24 cellular contexts compared by ENCODE assay signal in the genomic region with DNA sequence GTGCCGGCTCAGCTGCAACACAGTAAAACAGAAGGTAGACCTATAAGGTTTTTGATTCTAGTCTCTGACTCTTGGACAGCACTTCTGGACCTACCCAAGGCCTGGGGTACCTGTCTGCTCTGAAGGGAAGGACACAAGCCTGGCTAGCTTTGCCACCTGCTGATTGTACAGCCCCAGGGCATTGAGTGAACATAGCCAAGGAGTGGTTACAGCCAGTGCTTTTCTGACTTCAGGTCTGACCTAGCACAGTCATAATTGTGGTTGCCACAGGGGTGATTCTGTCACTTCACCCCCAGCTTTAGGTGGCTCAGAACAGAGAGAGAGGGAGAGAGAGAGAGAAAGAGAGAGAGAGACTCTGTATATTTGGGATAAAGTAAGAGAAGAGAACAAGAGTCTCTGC.
DNase-seq lines count a peak whose midpoint lies in the region; ATAC-seq and TF ChIP-seq lines count a peak whose summit lies in the region.
"Had no signal": no experiment of that assay in that cellular context is flagged by ENCODE, and none has a peak within 500 bp of the region (broad histone marks: within the 10 kb centered on the region; RNA-seq: fewer than 3 reads in every experiment).

No MANE protein-coding gene starts in this region.

- peaks cover 6% of the 10 kb centered on the region for H3K4me1 Mint-ChIP-seq in MCF 10A (ENCODE audit: insufficient read depth, unreplicated experiment)
- H3K4me1 Mint-ChIP-seq: CD14-positive monocyte; CD8-positive, alpha-beta memory T cell; GM23338; H9 had no signal

- H3K4me3 ChIP-seq in breast epithelium: no peak overlapping the region
- no peak overlapping the region for H3K4me3 ChIP-seq in right cardiac atrium (ENCODE audit: low read length)
- no peak overlapping the region for H3K4me3 ChIP-seq in mammary epithelial cell (replicated peaks in 1 of 3; ENCODE audit: insufficient read depth in 1 of 3, low read depth in 2 of 3, low read length in 3 of 3)
- no peak overlapping the region for H3K4me3 ChIP-seq in HAP-1
- H3K4me3 ChIP-seq: A549; BLaER1 treated with 17β-estradiol and CSF1 and Interleukin-3, amounts not matched to agents 10 nM and 100 nM; GM12878; GM23338 had no signal

- no peak overlapping the region for H3K4me3 Mint-ChIP-seq in MCF 10A (ENCODE audit: unreplicated experiment)
- H3K4me3 Mint-ChIP-seq: CD14-positive monocyte; CD4-positive, alpha-beta T cell; CD8-positive, alpha-beta memory T cell; GM23338; H9; HFFc6 had no signal

- WGBS in right cardiac atrium: 95% methylated on average over 1 of the region's 1 CpG
- whole genome bisulfite sequencing in mammary epithelial cell (ENCODE audit: low coverage, missing lambda C conversion rate): 83% methylated on average over 1 of the region's 1 CpG

- BruUV-seq in MCF 10A (replicated peaks; lab: Mats Ljungman, UMichigan) (no TSS peak), mammary epithelial cell (replicated peaks; lab: Mats Ljungman, UMichigan) (no TSS peak)

- no peak overlapping the region for H3K27ac Mint-ChIP-seq in MCF 10A (ENCODE audit: low read depth, unreplicated experiment)
- H3K27ac Mint-ChIP-seq: CD14-positive monocyte; CD4-positive, alpha-beta T cell; GM23338; H9; HFFc6 had no signal

- H3K27me3 ChIP-seq in breast epithelium: no peaks in the 10 kb centered on the region
- H3K27me3 ChIP-seq in right cardiac atrium (ENCODE audit: control insufficient read depth, insufficient read depth): no peaks in the 10 kb centered on the region
- H3K27me3 ChIP-seq in mammary epithelial cell (ENCODE audit: insufficient read depth, low read length): no peaks in the 10 kb centered on the region
- H3K27me3 ChIP-seq in HAP-1 (ENCODE audit: low read depth): 0 out of 2 replicates have a peak, but pooled peaks cover 3% of the 10 kb centered on the region
- H3K27me3 ChIP-seq: BE2C; BLaER1 treated with 17β-estradiol and CSF1 and Interleukin-3, amounts not matched to agents 10 nM and 100 nM had no signal

- dilution Hi-C loops in mammary epithelial cell (cut with HindIII; ENCODE audit: low sequenced_read_pairs): no loop called here

- H3K9me3 Mint-ChIP-seq in MCF 10A (ENCODE audit: unreplicated experiment): peaks cover 17% of the 10 kb centered on the region
- H3K9me3 Mint-ChIP-seq: HFFc6 had no signal

- no peak overlapping the region for H3K4me2 ChIP-seq in mammary epithelial cell (ENCODE audit: insufficient read depth, low read depth, low read length)
- H3K4me2 ChIP-seq: A549; BLaER1 treated with 17β-estradiol and CSF1 and Interleukin-3, amounts not matched to agents 10 nM and 100 nM; GM23338 had no signal

- TF ChIP-seq POLR2A in breast epithelium (IDR thresholded peaks at IDR 0.05): no peak

- H3K27ac ChIP-seq in breast epithelium (no peak overlapping the region), right cardiac atrium (ENCODE audit: low read length) (no peak overlapping the region), mammary epithelial cell (ENCODE audit: insufficient read depth, low read depth, low read length) (no peak overlapping the region)
- H3K27ac ChIP-seq: A549; BLaER1 treated with 17β-estradiol and CSF1 and Interleukin-3, amounts not matched to agents 10 nM and 100 nM had no signal

- POLR2A ChIA-PET in MCF 10A (lab: Yijun Ruan, JAX): interaction anchor here (0.6 kb wide), 1 partner anchor 12 kb away, joined by 3 read pairs; no protein-coding TSS in a partner anchor

- CTCF ChIA-PET in MCF 10A (lab: Yijun Ruan, JAX) (no interaction called here), mammary epithelial cell (lab: Charles Lee; ENCODE audit: low non-redundant PET) (no interaction called here)

- peak; percentile 28 for ATAC-seq in left ventricle myocardium superior
- ATAC-seq in right cardiac atrium: no peak
- no peak for ATAC-seq in GM19463 (IDR thresholded peaks at IDR 0.05; ENCODE audit: unreplicated experiment)
- ATAC-seq: A549, GM12878, GM23338 had no signal

- no peaks in the 10 kb centered on the region for H3K36me3 Mint-ChIP-seq in MCF 10A (ENCODE audit: insufficient read depth, unreplicated experiment)
- H3K36me3 Mint-ChIP-seq: CD14-positive monocyte; CD8-positive, alpha-beta memory T cell had no signal

- H3K9me3 ChIP-seq in breast epithelium (peaks cover 3 to 9% of the 10 kb centered on the region in 2 donors), right cardiac atrium (ENCODE audit: control insufficient read depth, low read length) (no peaks in the 10 kb centered on the region), mammary epithelial cell (replicated peaks; ENCODE audit: insufficient read depth, low read length) (no peaks in the 10 kb centered on the region), HAP-1 (no peaks in the 10 kb centered on the region)
- H3K9me3 ChIP-seq: A549, BE2C had no signal

- H3K79me2 ChIP-seq in mammary epithelial cell (ENCODE audit: insufficient read depth, low read length): no peaks in the 10 kb centered on the region

- H2AFZ ChIP-seq in mammary epithelial cell (ENCODE audit: low read depth, low read length): no peak overlapping the region
- H2AFZ ChIP-seq: GM23338 had no signal

- H3K27me3 Mint-ChIP-seq in MCF 10A (ENCODE audit: insufficient read depth, unreplicated experiment): no peaks in the 10 kb centered on the region
- H3K27me3 Mint-ChIP-seq: CD4-positive, alpha-beta T cell; CD8-positive, alpha-beta memory T cell had no signal

- H3K9ac ChIP-seq in mammary epithelial cell (ENCODE audit: insufficient read depth, low read length): no peak overlapping the region
- H3K9ac ChIP-seq: BLaER1 treated with 17β-estradiol and CSF1 and Interleukin-3, amounts not matched to agents 10 nM and 100 nM had no signal

- TF ChIP-seq CTCF in MCF 10A (IDR thresholded peaks at IDR 0.05; ENCODE audit: unreplicated experiment) (no peak), breast epithelium (IDR thresholded peaks at IDR 0.05) (no peak), mammary epithelial cell (conservative IDR thresholded peaks at IDR 0.05 in 1 of 2, IDR thresholded peaks at IDR 0.05 in 1 of 2; ENCODE audit: extremely low read depth in 1 of 2, insufficient read depth in 1 of 2, low read depth in 1 of 2, low read length in 2 of 2) (no peak)

- intact Hi-C loops in MCF 10A (cut with micrococcal nuclease) (no loop called here), breast epithelium (cut with DNase I; ENCODE audit: low total_unique reads) (no loop called here), left ventricle myocardium superior (cut with micrococcal nuclease) (no loop called here), right cardiac atrium (cut with DNase I) (no loop called here), mammary epithelial cell (cut with micrococcal nuclease) (no loop called here)

- in situ Hi-C loops in mammary epithelial cell (cut with MboI; ENCODE audit: low sequenced_read_pairs in 2 of 2) (no loop called here), HAP-1 (cut with MboI; ENCODE audit: low sequenced_read_pairs) (no loop called here)

- H3K36me3 ChIP-seq in breast epithelium: no peaks in the 10 kb centered on the region
- H3K36me3 ChIP-seq in mammary epithelial cell (ENCODE audit: insufficient read depth, low read length): no peaks in the 10 kb centered on the region
- no peaks in the 10 kb centered on the region for H3K36me3 ChIP-seq in HAP-1 (replicated peaks)
- H3K36me3 ChIP-seq: BE2C; BLaER1 treated with 17β-estradiol and CSF1 and Interleukin-3, amounts not matched to agents 10 nM and 100 nM had no signal

- DNase-seq in MCF 10A (ENCODE audit: unreplicated experiment): peak; percentile 34
- no peak for DNase-seq in breast epithelium (ENCODE audit: low spot score in 2 of 2)
- DNase-seq in left ventricle myocardium superior: no peak
- DNase-seq in right cardiac atrium: no peak
- peak; percentile 49 for DNase-seq in mammary epithelial cell
- DNase-seq in HAP-1 (ENCODE audit: low spot score in 2 of 2): no peak
- DNase-seq: 8988T; ACHN; AML-193; BE2C; CD4-positive, alpha-beta T cell; CD8-positive, alpha-beta memory T cell; DMS 273 treated with DMSO at 0.1 percent for 48 hours; DMS79; EL; GDM1; H9; HFFc6 had no signal

- H3K4me1 ChIP-seq in breast epithelium (no peaks in the 10 kb centered on the region), right cardiac atrium (ENCODE audit: control insufficient read depth, insufficient read depth, low read length) (peaks cover 7% of the 10 kb centered on the region), mammary epithelial cell (ENCODE audit: insufficient read depth, low read length) (peaks cover 2% of the 10 kb centered on the region), HAP-1 (no peaks in the 10 kb centered on the region)
- H3K4me1 ChIP-seq: A549; BE2C; BLaER1 treated with 17β-estradiol and CSF1 and Interleukin-3, amounts not matched to agents 10 nM and 100 nM had no signal

- no peaks in the 10 kb centered on the region for H4K20me1 ChIP-seq in mammary epithelial cell (ENCODE audit: insufficient read depth, low read length)
- H4K20me1 ChIP-seq: BLaER1 treated with 17β-estradiol and CSF1 and Interleukin-3, amounts not matched to agents 10 nM and 100 nM had no signal

Comparison
In these comparisons a context has a peak if more than half of its experiments do, and no peak if none do; other contexts are left out.
1. DNase-seq: peak in MCF 10A (single experiment) and mammary epithelial cell (single experiment); none in breast epithelium (0 of 2), left ventricle myocardium superior (single experiment), right cardiac atrium (0 of 3) and HAP-1 (0 of 2).